In the genomic region with DNA sequence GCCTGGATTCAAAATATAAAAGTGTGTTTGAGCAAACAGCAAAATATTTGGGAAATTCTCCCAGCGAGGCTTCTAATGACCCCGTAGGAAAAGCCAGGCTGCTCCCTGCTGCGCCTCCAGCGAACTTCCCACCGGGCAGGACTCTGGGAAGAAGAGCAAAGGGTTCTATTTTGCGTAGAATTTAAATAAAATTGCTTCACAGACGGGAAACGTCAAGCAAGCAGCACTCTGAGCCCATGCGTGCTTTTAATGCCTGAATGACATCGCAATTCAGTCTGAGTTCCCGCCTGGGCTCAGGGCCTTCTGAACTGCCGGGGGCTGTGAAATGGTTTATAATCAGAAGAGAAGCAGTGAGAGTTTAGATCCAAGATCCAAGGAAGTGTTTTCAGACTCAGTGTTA, we compare ENCODE assay signal across 12 cellular contexts.
A peak's percentile ranks its signal among the peaks of the same experiment; 100 is the strongest.
DNase-seq lines count a peak whose midpoint lies in the region; ATAC-seq and TF ChIP-seq lines count a peak whose summit lies in the region.
"Had no signal": no experiment of that assay in that cellular context is flagged by ENCODE, and none has a peak within 500 bp of the region (broad histone marks: within the 10 kb centered on the region; RNA-seq: fewer than 3 reads in every experiment).

No MANE protein-coding gene starts in this region.

- TF ChIP-seq CTCF in mesothelial cell of epicardium (IDR thresholded peaks at IDR 0.05; ENCODE audit: unreplicated experiment) = no peak
- TF ChIP-seq CTCF in HFFc6 (IDR thresholded peaks at IDR 0.05) = no peak

- H3K36me3 ChIP-seq in subcutaneous abdominal adipose tissue (ENCODE audit: control insufficient read depth in 5 of 5, insufficient read depth in 5 of 5, low read length in 5 of 5) = no peaks in the 10 kb centered on the region
- H3K36me3 ChIP-seq: cardiac muscle cell had no signal

- no peaks in the 10 kb centered on the region for H3K27me3 Mint-ChIP-seq in activated CD8-positive, alpha-beta memory T cell treated with anti-CD3 and anti-CD28 coated beads, Interleukin-2, amount 10 ng/mL, durations not matched to agents 7 days and 5 days
- no peaks in the 10 kb centered on the region for H3K27me3 Mint-ChIP-seq in activated naive CD8-positive, alpha-beta T cell treated with anti-CD3 and anti-CD28 coated beads, Interleukin-2, amount 10 ng/mL, durations not matched to agents 7 days and 5 days
- H3K27me3 Mint-ChIP-seq in mesothelial cell of epicardium (ENCODE audit: low read depth) (peaks cover 49% of the 10 kb centered on the region), HFFc6 (ENCODE audit: insufficient read depth) (no peaks in the 10 kb centered on the region; the same call in 1 of the 2 replicates)

- POLR2A ChIA-PET in activated naive CD8-positive, alpha-beta T cell treated with anti-CD3 and anti-CD28 coated beads, Interleukin-2, amount 10 ng/mL, durations not matched to agents 7 days and 5 days (lab: Charles Lee) = no interaction called here

- H3K9me3 Mint-ChIP-seq in activated CD8-positive, alpha-beta memory T cell treated with anti-CD3 and anti-CD28 coated beads, Interleukin-2, amount 10 ng/mL, durations not matched to agents 7 days and 5 days (ENCODE audit: low read depth) = no peaks in the 10 kb centered on the region
- H3K9me3 Mint-ChIP-seq in activated naive CD8-positive, alpha-beta T cell treated with anti-CD3 and anti-CD28 coated beads, Interleukin-2, amount 10 ng/mL, durations not matched to agents 7 days and 5 days = no peaks in the 10 kb centered on the region
- H3K9me3 Mint-ChIP-seq in mesothelial cell of epicardium (no peaks in the 10 kb centered on the region), HFFc6 (peaks cover 83% of the 10 kb centered on the region)

- no peak overlapping the region for H3K9ac ChIP-seq in subcutaneous abdominal adipose tissue (ENCODE audit: low read length in 5 of 5)
- H3K9ac ChIP-seq: SK-N-SH had no signal

- no peaks in the 10 kb centered on the region for H3K9me3 ChIP-seq in subcutaneous abdominal adipose tissue (ENCODE audit: control insufficient read depth in 5 of 5, low read length in 5 of 5)
- H3K9me3 ChIP-seq: SK-N-SH had no signal

- H3K4me3 Mint-ChIP-seq in activated CD8-positive, alpha-beta memory T cell treated with anti-CD3 and anti-CD28 coated beads, Interleukin-2, amount 10 ng/mL, durations not matched to agents 7 days and 5 days = peak overlapping the region; percentile 70
- peak overlapping the region; percentile 84 for H3K4me3 Mint-ChIP-seq in activated naive CD8-positive, alpha-beta T cell treated with anti-CD3 and anti-CD28 coated beads, Interleukin-2, amount 10 ng/mL, durations not matched to agents 7 days and 5 days
- peak overlapping the region; percentile 55 for H3K4me3 Mint-ChIP-seq in mesothelial cell of epicardium
- no peak overlapping the region for H3K4me3 Mint-ChIP-seq in HFFc6

- no peak for ATAC-seq in activated CD8-positive, alpha-beta memory T cell treated with anti-CD3 and anti-CD28 coated beads, Interleukin-2, amount 10 ng/mL, durations not matched to agents 7 days and 5 days
- no peak for ATAC-seq in activated naive CD8-positive, alpha-beta T cell treated with anti-CD3 and anti-CD28 coated beads, Interleukin-2, amount 10 ng/mL, durations not matched to agents 7 days and 5 days (ENCODE audit: low read depth)
- ATAC-seq in HG03196 (IDR thresholded peaks at IDR 0.05; ENCODE audit: unreplicated experiment) = no peak

- H3K27ac ChIP-seq in subcutaneous abdominal adipose tissue (ENCODE audit: low read depth, low read length) = no peak overlapping the region
- H3K27ac ChIP-seq: cardiac muscle cell had no signal

- H3K4me1 Mint-ChIP-seq in activated CD8-positive, alpha-beta memory T cell treated with anti-CD3 and anti-CD28 coated beads, Interleukin-2, amount 10 ng/mL, durations not matched to agents 7 days and 5 days = no peaks in the 10 kb centered on the region
- H3K4me1 Mint-ChIP-seq in activated naive CD8-positive, alpha-beta T cell treated with anti-CD3 and anti-CD28 coated beads, Interleukin-2, amount 10 ng/mL, durations not matched to agents 7 days and 5 days = no peaks in the 10 kb centered on the region
- H3K4me1 Mint-ChIP-seq in mesothelial cell of epicardium = no peaks in the 10 kb centered on the region
- no peaks in the 10 kb centered on the region for H3K4me1 Mint-ChIP-seq in HFFc6 (ENCODE audit: low read depth)

- CTCF ChIA-PET in activated CD8-positive, alpha-beta memory T cell treated with anti-CD3 and anti-CD28 coated beads, Interleukin-2, amount 10 ng/mL, durations not matched to agents 7 days and 5 days (lab: Charles Lee) = no interaction called here

- DNase-seq in activated CD8-positive, alpha-beta memory T cell treated with anti-CD3 and anti-CD28 coated beads, Interleukin-2, amount 10 ng/mL, durations not matched to agents 7 days and 5 days = no peak
- DNase-seq in activated CD8-positive, alpha-beta memory T cell treated with anti-CD3 and anti-CD28 coated beads for 24 hours = no peak
- no peak for DNase-seq in activated naive CD8-positive, alpha-beta T cell treated with anti-CD3 and anti-CD28 coated beads, Interleukin-2, amount 10 ng/mL, durations not matched to agents 7 days and 5 days
- DNase-seq in mesothelial cell of epicardium (ENCODE audit: low spot score in 2 of 2, unreplicated experiment in 2 of 2) (no peak), HFFc6 (no peak)
- DNase-seq in stimulated activated naive CD4-positive, alpha-beta T cell (lab: John Stamatoyannopoulos, UW) = no peak
- DNase-seq: islet precursor cell, NCI-H146, SK-N-SH had no signal

- H3K27me3 ChIP-seq in subcutaneous abdominal adipose tissue (ENCODE audit: control insufficient read depth in 5 of 5, insufficient read depth in 4 of 5, low read length in 5 of 5) = peaks cover 0 to 25% (median 11%) of the 10 kb centered on the region in 5 donors

- H3K36me3 Mint-ChIP-seq in activated CD8-positive, alpha-beta memory T cell treated with anti-CD3 and anti-CD28 coated beads, Interleukin-2, amount 10 ng/mL, durations not matched to agents 7 days and 5 days = no peaks in the 10 kb centered on the region
- no peaks in the 10 kb centered on the region for H3K36me3 Mint-ChIP-seq in activated naive CD8-positive, alpha-beta T cell treated with anti-CD3 and anti-CD28 coated beads, Interleukin-2, amount 10 ng/mL, durations not matched to agents 7 days and 5 days
- H3K36me3 Mint-ChIP-seq in mesothelial cell of epicardium (no peaks in the 10 kb centered on the region), HFFc6 (ENCODE audit: low read depth) (0 out of 2 replicates have a peak, but pooled peaks cover 11% of the 10 kb centered on the region)

- H3K27ac Mint-ChIP-seq in activated CD8-positive, alpha-beta memory T cell treated with anti-CD3 and anti-CD28 coated beads, Interleukin-2, amount 10 ng/mL, durations not matched to agents 7 days and 5 days = no peak overlapping the region
- no peak overlapping the region for H3K27ac Mint-ChIP-seq in activated naive CD8-positive, alpha-beta T cell treated with anti-CD3 and anti-CD28 coated beads, Interleukin-2, amount 10 ng/mL, durations not matched to agents 7 days and 5 days
- H3K27ac Mint-ChIP-seq in mesothelial cell of epicardium (no peak overlapping the region), HFFc6 (no peak overlapping the region)

- peak overlapping the region in 4 of 5 donors; percentile 52 to 64 (median 63) for H3K4me3 ChIP-seq in subcutaneous abdominal adipose tissue (ENCODE audit: low read depth in 1 of 5, low read length in 5 of 5)
- H3K4me3 ChIP-seq: cardiac muscle cell had no signal

- H3K4me1 ChIP-seq in subcutaneous abdominal adipose tissue (ENCODE audit: control insufficient read depth in 5 of 5, insufficient read depth in 5 of 5, low read length in 5 of 5) = peaks cover 0 to 8% (median 0%) of the 10 kb centered on the region in 5 donors
